29 cellular contexts compared by ENCODE assay signal in genomic region chr1:192272732-192273131, GRCh38. TPM values are rescaled to one million over a fixed set of nuclear protein-coding genes. Genes with fewer than 3 reads are reported as not detected.
DNase-seq lines count a peak whose midpoint lies in the region; ATAC-seq, FAIRE-seq and TF ChIP-seq lines count a peak whose summit lies in the region.
"Had no signal": no experiment of that assay in that cellular context is flagged by ENCODE, and none has a peak within 500 bp of the region (broad histone marks: within the 10 kb centered on the region; RNA-seq: fewer than 3 reads in every experiment).

No MANE protein-coding gene starts in this region.

- peaks cover 0 to 4% of the 10 kb centered on the region in 2 experiments; a peak in 2 of 5 replicates for H3K4me1 ChIP-seq in K562 (replicated peaks in 1 of 2; ENCODE audit: control insufficient read depth in 2 of 2, insufficient read depth in 2 of 2, low read length in 2 of 2)
- H3K4me1 ChIP-seq: A549, BLaER1 had no signal

- DNase-seq in OCI-M1 (lab: John Stamatoyannopoulos, UW) (peak; percentile 18), K562 (ENCODE audit: extremely low read depth in 1 of 4, low spot score in 3 of 4) (peak in 2 of 4 experiments; percentile 34 to 59), erythroblast (lab: John Stamatoyannopoulos, UW) (peak; percentile 27 to 37)
- no peak for DNase-seq in activated naive CD4-positive, alpha-beta T cell (lab: John Stamatoyannopoulos, UW)
- DNase-seq: BE2C; C1 segment of cervical spinal cord; CD4-positive, alpha-beta memory T cell; CD4-positive, CD25-positive, alpha-beta regulatory T cell; CD8-positive, alpha-beta memory T cell; COR-L47; DMS 273 treated with DMSO at 0.1 percent for 48 hours; DMS153; DMS53; DMS79; DND-41; EL; GDM1 had no signal

- no peak for TF ChIP-seq EP300 in K562 (IDR thresholded peaks at IDR 0.05; ENCODE audit: low read length)

- ATAC-seq in K562 (peak; percentile 83), GM19328 (IDR thresholded peaks at IDR 0.05; ENCODE audit: unreplicated experiment) (no peak), GM19397 (IDR thresholded peaks at IDR 0.05; ENCODE audit: unreplicated experiment) (no peak)
- ATAC-seq: A549, GM12878 had no signal

- no peak for TF ChIP-seq RAD21 in K562 (CRISPR knock-in tag; conservative IDR thresholded peaks at IDR 0.05 in 1 of 2, IDR thresholded peaks at IDR 0.05 in 1 of 2)

- no peak overlapping the region for H3K27ac ChIP-seq in K562 (ENCODE audit: extremely low read depth, low read depth, low read length)
- H3K27ac ChIP-seq: 22Rv1, A549, BLaER1 had no signal

- TF ChIP-seq POLR2A in K562 (conservative IDR thresholded peaks at IDR 0.05): no peak
- TF ChIP-seq POLR2A in erythroblast (IDR thresholded peaks at IDR 0.05; ENCODE audit: low read length): no peak

- peak overlapping the region; percentile 35; the same call in 1 of the 2 replicates for H3K4me2 ChIP-seq in K562 (ENCODE audit: insufficient read depth, low read length)
- H3K4me2 ChIP-seq: A549, BLaER1 had no signal

- H3K9ac ChIP-seq in K562 (ENCODE audit: insufficient read depth in 1 of 2, low read depth in 2 of 2, low read length in 2 of 2): no peak overlapping the region; a peak in 2 of 4 replicates
- H3K9ac ChIP-seq: BLaER1 had no signal

- peak overlapping the region; percentile 45 for H2AFZ ChIP-seq in K562 (ENCODE audit: low read depth, low read length)

- POLR2A ChIA-PET in K562 (lab: Yijun Ruan, JAX): no interaction called here

- H3K79me2 ChIP-seq in K562 (ENCODE audit: control insufficient read depth, insufficient read depth, low read length): no peaks in the 10 kb centered on the region

- 9% methylated on average over 3 of the region's 3 CpGs for WGBS in K562 (ENCODE audit: insufficient coverage, low coverage, missing lambda C conversion rate)

- TF ChIP-seq CTCF in K562 (IDR thresholded peaks at IDR 0.05 in 2 of 3, conservative IDR thresholded peaks at IDR 0.05 in 1 of 3; ENCODE audit: insufficient read depth in 2 of 3, low read depth in 1 of 3, low read length in 3 of 3): no peak

- intact Hi-C loops in K562 (cut with micrococcal nuclease): no loop called here

- FAIRE-seq in K562 (lab: Jason Lieb, UNC): peak; percentile 82
- FAIRE-seq: GM12878, GM12892, GM18507 had no signal

- no peaks in the 10 kb centered on the region for H3K9me1 ChIP-seq in K562 (ENCODE audit: control insufficient read depth, insufficient read depth, low read length)

- H4K20me1 ChIP-seq in K562 (replicated peaks; ENCODE audit: control insufficient read depth, insufficient read depth, low read length): no peaks in the 10 kb centered on the region
- H4K20me1 ChIP-seq: BLaER1 had no signal

- H3K4me3 ChIP-seq in K562: no peak overlapping the region
- H3K4me3 ChIP-seq: A549, BLaER1, GM12878 had no signal

- no peaks in the 10 kb centered on the region for H3K27me3 ChIP-seq in K562 (ENCODE audit: control insufficient read depth in 2 of 2, insufficient read depth in 2 of 2, low read length in 2 of 2)
- H3K27me3 ChIP-seq: BE2C, BLaER1 had no signal

- no TSS peak for BruUV-seq in K562 (replicated peaks; lab: Mats Ljungman, UMichigan)

- no peaks in the 10 kb centered on the region for H3K9me3 ChIP-seq in K562 (replicated peaks; ENCODE audit: control insufficient read depth, insufficient read depth, low read depth, low read length)
- H3K9me3 ChIP-seq: A549, BE2C, BLaER1 had no signal

- in situ Hi-C loops in K562 (cut with MboI): no loop called here

- no peaks in the 10 kb centered on the region for H3K36me3 ChIP-seq in K562 (ENCODE audit: control insufficient read depth, insufficient read depth, low read length)
- H3K36me3 ChIP-seq: BE2C, BLaER1 had no signal

- CTCF ChIA-PET in K562 (lab: Yijun Ruan, JAX; ENCODE audit: low intra/inter-chr PET ratio): no interaction called here

TF ChIP-seq in K562, 482 proteins besides CTCF, POLR2A, EP300 and RAD21:
- TF ChIP-seq DPF2 (IDR thresholded peaks at IDR 0.05) (0 out of 2 replicates have a peak, but pooled peaks have one; percentile 19), RBM14 (IDR thresholded peaks at IDR 0.05; ENCODE audit: borderline replicate concordance, insufficient read depth, low read depth, low read length) (no peak), IFI16 (CRISPR knock-in tag; IDR thresholded peaks at IDR 0.05) (no peak), MAZ (CRISPR knock-in tag; conservative IDR thresholded peaks at IDR 0.05 in 1 of 2, IDR thresholded peaks at IDR 0.05 in 1 of 2) (no peak), PKNOX1 (IDR thresholded peaks at IDR 0.05) (peak; percentile 50; the same call in 1 of the 2 replicates), YBX1 (IDR thresholded peaks at IDR 0.05) (no peak)
TF ChIP-seq in K562: peak in this region for 2.

RNA-seq across cellular contexts. Expression of gene RGS21, which starts 44.1 kb away (rescaled TPM):
- not detected in 2 replicates for total RNA-seq in K562 (2011; cell fraction: chromatin; rRNA removed; ENCODE audit: low replicate concordance)
- total RNA-seq in K562 (2011; cell fraction: nucleolus; rRNA removed): not detected in 2 replicates
- not detected in 2 replicates for total RNA-seq in K562 (2011; cell fraction: nucleoplasm; rRNA removed)
- total RNA-seq in K562 (2014; rRNA removed) (not detected in 2 replicates), K562 (2014; rRNA removed; fragmentation: Illumina TruSeq; extraction: Trizol) (not detected in 2 replicates), K562 (2015; rRNA removed; fragmentation: Illumina TruSeq; extraction: Trizol) (not detected in 2 replicates), K562 (2021) (not detected in 2 replicates)
- polyA plus RNA-seq in K562 (2011; rRNA removed) (not detected in 2 replicates), K562 (2014; fragmentation: Illumina TruSeq; extraction: Trizol) (not detected in 2 replicates), K562 (2014; fragmentation: Nextera tagmentation; extraction: Ambion mirVana) (not detected), K562 (2014; rRNA removed) (not detected in 2 replicates)
- polyA plus RNA-seq in K562 (2011; cell fraction: cytosol; rRNA removed): not detected in 2 replicates
- not detected in 2 replicates for polyA plus RNA-seq in K562 (2011; cell fraction: nucleus; rRNA removed)
- not detected in 2 replicates for polyA plus RNA-seq in K562 (2012)
- polyA minus RNA-seq in K562 (2011; rRNA and poly(A)+ RNA removed): not detected in 2 replicates
- polyA minus RNA-seq in K562 (2011; cell fraction: cytosol; rRNA and poly(A)+ RNA removed): not detected in 2 replicates
- polyA minus RNA-seq in K562 (2011; cell fraction: nucleus; rRNA and poly(A)+ RNA removed): not detected in 2 replicates
- total RNA-seq: A172; CD4-positive, alpha-beta memory T cell; CD4-positive, CD25-positive, alpha-beta regulatory T cell; CD8-positive, alpha-beta memory T cell; Daoy; G401; GM12878 had no signal
- polyA plus RNA-seq: A549; CD14-positive monocyte; CD4-positive, alpha-beta memory T cell; CD4-positive, CD25-positive, alpha-beta regulatory T cell; CD8-positive, alpha-beta memory T cell; GM12878 had no signal

Comparison
In these comparisons a context has a peak if more than half of its experiments do, and no peak if none do; other contexts are left out.
1. DNase-seq: peak in OCI-M1 (single experiment) and erythroblast (2 of 2); none in activated naive CD4-positive, alpha-beta T cell (0 of 4).